ENCODE assay signal across 9 cellular contexts in the genomic region with DNA sequence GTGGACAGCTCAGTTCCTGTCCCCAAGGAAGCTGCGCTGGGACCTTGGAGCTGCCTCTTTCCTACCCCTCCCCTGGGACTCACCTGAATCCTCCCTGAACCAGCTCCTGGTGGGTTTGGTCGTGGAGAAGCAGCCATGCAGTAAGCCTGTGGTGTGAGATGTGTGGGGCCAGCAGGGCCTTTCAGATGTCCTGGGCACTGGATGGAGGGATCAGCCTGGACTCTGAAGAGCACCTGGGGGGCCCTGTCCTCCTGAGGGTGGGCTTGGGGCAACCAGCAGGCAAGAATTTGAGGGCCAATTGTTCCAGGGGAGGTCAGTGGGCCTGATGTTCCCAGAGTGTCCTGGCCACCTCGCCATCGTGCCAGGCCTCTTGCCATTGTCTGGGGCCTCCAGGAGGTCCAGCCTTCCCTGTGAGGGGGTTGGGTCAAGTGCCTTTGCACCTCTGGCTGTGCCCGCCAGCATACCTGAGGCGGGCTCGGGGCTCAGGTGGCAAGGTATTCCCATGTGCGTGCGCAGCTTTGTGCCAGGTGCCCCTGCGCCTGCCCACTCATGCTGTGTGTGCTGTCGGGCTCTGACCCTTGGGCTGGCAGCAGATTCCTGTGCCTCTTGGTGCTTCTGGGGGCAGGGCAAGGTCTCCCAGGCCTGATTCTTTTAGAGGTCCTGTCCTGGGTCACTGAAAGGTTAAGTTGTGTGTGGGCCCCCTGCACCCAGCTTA. TPM values are rescaled to one million over a fixed set of nuclear protein-coding genes. Genes with fewer than 3 reads are reported as not detected.
A peak's percentile ranks its signal among the peaks of the same experiment; 100 is the strongest.
DNase-seq lines count a peak whose midpoint lies in the region; ATAC-seq and TF ChIP-seq lines count a peak whose summit lies in the region.
"Had no signal": no experiment of that assay in that cellular context is flagged by ENCODE, and none has a peak within 500 bp of the region (broad histone marks: within the 10 kb centered on the region; RNA-seq: fewer than 3 reads in every experiment).

No MANE protein-coding gene starts in this region.

- intact Hi-C loops in CD4-positive, alpha-beta T cell (cut with DNase I, micrococcal nuclease), result loop anchor here in 1 of 2 experiments (2.0 kb wide), 1 partner anchor 23 kb away; no protein-coding TSS in a partner anchor
- intact Hi-C loops in natural killer cell (cut with micrococcal nuclease), result no loop called here

- H3K4me1 Mint-ChIP-seq in CD4-positive, alpha-beta T cell (ENCODE audit: low read depth), result peaks cover 75% of the 10 kb centered on the region
- H3K4me1 Mint-ChIP-seq in natural killer cell, result peaks cover 80 to 85% of the 10 kb centered on the region in 2 donors

- H3K4me3 Mint-ChIP-seq in CD4-positive, alpha-beta T cell, result no peak overlapping the region
- peak overlapping the region; percentile 81 for H3K4me3 Mint-ChIP-seq in natural killer cell

- H3K27me3 Mint-ChIP-seq in CD4-positive, alpha-beta T cell, result no peaks in the 10 kb centered on the region
- no peaks in the 10 kb centered on the region for H3K27me3 Mint-ChIP-seq in natural killer cell (ENCODE audit: low read depth in 2 of 2)

- DNase-seq in CD4-positive, alpha-beta T cell, result no peak
- no peak for DNase-seq in HL-60 (ENCODE audit: low read depth in 1 of 2, low spot score in 1 of 2)
- DNase-seq in natural killer cell, result no peak
- DNase-seq in effector CD8-positive, alpha-beta T cell (lab: John Stamatoyannopoulos, UW), result no peak
- no peak for DNase-seq in putamen (ENCODE audit: low spot score)
- no peak for DNase-seq in GM19240 (ENCODE audit: insufficient read length, low spot score)
- DNase-seq in stimulated activated CD4-positive, alpha-beta T cell treated with anti-CD3 and anti-CD28 coated beads, Interleukin-4, amount 100 ng/mL, for 1 hour, result no peak
- DNase-seq: NCI-H1694 treated with DMSO at 0.1 percent for 48 hours had no signal

- no peak overlapping the region for H3K4me3 ChIP-seq in HL-60 (replicated peaks; ENCODE audit: insufficient read depth, low read length)

- peak overlapping the region; percentile 52 for H3K27ac ChIP-seq in CD4-positive, alpha-beta T cell (ENCODE audit: low read depth, low read length)
- H3K27ac ChIP-seq in HL-60 (replicated peaks) (peak overlapping the region; percentile 35), cingulate gyrus (ENCODE audit: low read depth, low read length) (peak overlapping the region; percentile 72)

- H3K27me3 ChIP-seq in CD4-positive, alpha-beta T cell (ENCODE audit: control insufficient read depth, insufficient read depth, low read length), result no peaks in the 10 kb centered on the region
- no peaks in the 10 kb centered on the region for H3K27me3 ChIP-seq in HL-60 (ENCODE audit: insufficient read depth, poor library complexity, severe bottlenecking)

- CTCF ChIA-PET in CD4-positive, alpha-beta T cell (lab: Charles Lee), result no interaction called here

- ATAC-seq in CD4-positive, alpha-beta T cell (ENCODE audit: poor library complexity), result no peak
- peak in 1 of 3 donors; percentile 5 for ATAC-seq in natural killer cell

- POLR2A ChIA-PET in CD4-positive, alpha-beta T cell (lab: Charles Lee), result interaction anchor here (1.0 to 2.2 kb wide), 5 partner anchors 9 to 92 kb away, joined by 3 to 6 read pairs (median 4); partner anchors contain the start of gene WBP1L

- H3K36me3 Mint-ChIP-seq in CD4-positive, alpha-beta T cell (ENCODE audit: low read depth), result peaks cover 57% of the 10 kb centered on the region
- H3K36me3 Mint-ChIP-seq in natural killer cell, result no peaks in the 10 kb centered on the region

- H3K9me3 ChIP-seq in CD4-positive, alpha-beta T cell (ENCODE audit: control insufficient read depth, low read length), result no peaks in the 10 kb centered on the region

- no peak for TF ChIP-seq CTCF in CD4-positive, alpha-beta T cell (IDR thresholded peaks at IDR 0.05)
- TF ChIP-seq CTCF in HL-60 (IDR thresholded peaks at IDR 0.05; ENCODE audit: insufficient read depth, low read length) (no peak), natural killer cell (IDR thresholded peaks at IDR 0.05) (no peak)

- no peaks in the 10 kb centered on the region for H3K9me3 Mint-ChIP-seq in CD4-positive, alpha-beta T cell
- no peaks in the 10 kb centered on the region for H3K9me3 Mint-ChIP-seq in natural killer cell

- H3K27ac Mint-ChIP-seq in CD4-positive, alpha-beta T cell, result peak overlapping the region; percentile 97
- peak overlapping the region; percentile 99 for H3K27ac Mint-ChIP-seq in natural killer cell

RNA-seq across cellular contexts. Expression of gene TRIM8, which starts 7.3 kb away (rescaled TPM):
- total RNA-seq in CD4-positive, alpha-beta T cell, result 10 to 100 TPM; 80.9 to 81.6 TPM
- total RNA-seq in natural killer cell, result 10 to 100 TPM; 81.9 to 87.8 (median 86.2) TPM
